Comparison of ENCODE assay signal across 9 cellular contexts in the genomic region with DNA sequence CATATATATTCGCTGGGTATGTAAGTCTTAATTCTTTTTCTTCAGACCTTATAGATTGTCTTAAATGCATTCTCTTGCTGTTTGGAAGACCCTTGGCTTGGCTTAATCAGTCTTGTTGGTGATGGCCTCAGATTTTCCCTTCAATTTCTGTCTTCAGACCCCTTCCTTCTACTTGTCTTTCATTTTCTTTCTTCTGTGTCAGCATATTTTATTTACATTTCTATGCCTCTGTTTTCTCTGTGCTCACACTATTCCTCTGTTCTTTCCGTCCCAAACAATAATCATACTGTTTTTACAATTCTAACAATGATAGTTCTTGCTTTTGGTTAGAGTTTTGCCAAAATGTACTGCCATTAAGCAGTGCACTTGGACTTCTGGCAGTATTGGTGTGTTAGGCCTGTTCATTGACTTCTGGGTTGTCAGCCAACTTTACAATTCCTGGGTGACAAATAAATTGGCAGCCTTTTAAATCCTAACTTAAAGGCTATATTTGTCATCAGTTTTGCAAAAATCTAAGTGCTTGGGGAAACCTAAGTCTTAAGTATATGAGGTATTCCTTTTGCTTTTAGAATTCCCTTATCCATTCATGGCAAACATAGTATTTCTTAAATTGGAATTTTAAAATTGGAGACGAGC. TPM values are rescaled to one million over a fixed set of nuclear protein-coding genes. Genes with fewer than 3 reads are reported as not detected.
A peak's percentile ranks its signal among the peaks of the same experiment; 100 is the strongest.
DNase-seq lines count a peak whose midpoint lies in the region; ATAC-seq and TF ChIP-seq lines count a peak whose summit lies in the region.
"Had no signal": no experiment of that assay in that cellular context is flagged by ENCODE, and none has a peak within 500 bp of the region (broad histone marks: within the 10 kb centered on the region; RNA-seq: fewer than 3 reads in every experiment).

No MANE protein-coding gene starts in this region.

- H3K9ac ChIP-seq in IMR-90 (ENCODE audit: low read depth, low read length), result no peak overlapping the region

- ATAC-seq in IMR-90 (ENCODE audit: low read depth) (peak; percentile 10), left lobe of liver (peak; percentile 34), upper lobe of left lung (ENCODE audit: low FRiP score in 2 of 2) (no peak), GM21786 (IDR thresholded peaks at IDR 0.05; ENCODE audit: unreplicated experiment) (no peak), GM21423 (IDR thresholded peaks at IDR 0.05; ENCODE audit: unreplicated experiment) (no peak)

- peak overlapping the region in 1 of 2 experiments; percentile 46; a peak in 2 of 4 replicates for H4K8ac ChIP-seq in IMR-90 (ENCODE audit: low read depth in 2 of 2, low read length in 2 of 2)

- no peak overlapping the region for H3K23ac ChIP-seq in IMR-90 (ENCODE audit: low read depth, low read length)

- H2AFZ ChIP-seq in IMR-90 (replicated peaks; ENCODE audit: low read length, poor library complexity), result no peak overlapping the region

- H4K5ac ChIP-seq in IMR-90 (ENCODE audit: low read depth, low read length), result peak overlapping the region; percentile 76; the same call in 1 of the 2 replicates

- H3K18ac ChIP-seq in IMR-90 (ENCODE audit: low read depth, low read length), result peak overlapping the region; percentile 56; the same call in 1 of the 2 replicates

- peak overlapping the region; percentile 38; the same call in 1 of the 2 replicates for H2BK120ac ChIP-seq in IMR-90 (ENCODE audit: low read depth, low read length)

- peaks cover 0 to 4% (median 0%) of the 10 kb centered on the region in 7 donors for H3K9me3 Mint-ChIP-seq in CD14-positive monocyte

- no peak overlapping the region for H3K4me3 Mint-ChIP-seq in CD14-positive monocyte

- CTCF ChIA-PET in IMR-90 (lab: Yijun Ruan, JAX), result interaction anchor here (1.4 to 2.0 kb wide), 4 partner anchors 107 to 187 kb away, joined by 5 to 16 read pairs (median 12); no protein-coding TSS in a partner anchor

- TSS peak; percentile 81 for BruUV-seq in IMR-90 (replicated peaks; lab: Mats Ljungman, UMichigan)

- intact Hi-C loops in IMR-90 (cut with micrococcal nuclease) (loop anchor here (1.0 to 10.0 kb wide), 5 partner anchors 107 to 525 kb away; no protein-coding TSS in a partner anchor), breast epithelium (cut with DNase I; ENCODE audit: low total_unique reads) (no loop called here), CD14-positive monocyte (cut with micrococcal nuclease) (no loop called here)

- H3K9me3 ChIP-seq in IMR-90 (ENCODE audit: control insufficient read depth, insufficient read depth, low read length) (no peaks in the 10 kb centered on the region), breast epithelium (no peaks in the 10 kb centered on the region), upper lobe of left lung (no peaks in the 10 kb centered on the region)

- peak overlapping the region; percentile 78; the same call in 1 of the 2 replicates for H3K4me2 ChIP-seq in IMR-90 (ENCODE audit: low read depth, low read length)

- no peak overlapping the region for H3K14ac ChIP-seq in IMR-90 (replicated peaks; ENCODE audit: low read depth, low read length)

- H2BK20ac ChIP-seq in IMR-90 (ENCODE audit: low read depth, low read length), result peak overlapping the region; percentile 58; the same call in 1 of the 2 replicates

- POLR2A ChIA-PET in IMR-90 (lab: Charles Lee; ENCODE audit: unreplicated experiment), result interaction anchor here (0.6 to 1.2 kb wide), 2 partner anchors 106 to 194 kb away, joined by 3 read pairs; no protein-coding TSS in a partner anchor

- peaks cover 2% of the 10 kb centered on the region; the same call in 1 of the 2 replicates for H3K9me1 ChIP-seq in IMR-90 (ENCODE audit: insufficient read depth, low read length)

- no peak overlapping the region for H2BK15ac ChIP-seq in IMR-90 (ENCODE audit: low read depth, low read length)

- no peak for TF ChIP-seq EP300 in upper lobe of left lung (IDR thresholded peaks at IDR 0.05)

- in situ Hi-C loops in IMR-90 (cut with MboI; ENCODE audit: low sequenced_read_pairs), result loop anchor here (5.0 to 25.0 kb wide), 5 partner anchors 105 to 1507 kb away; a partner anchor contains a TSS

- H3K4me3 ChIP-seq in IMR-90 (ENCODE audit: insufficient read depth, low read depth, low read length) (no peak overlapping the region), breast epithelium (no peak overlapping the region), upper lobe of left lung (no peak overlapping the region)

- peaks cover 14% of the 10 kb centered on the region for H3K4me1 Mint-ChIP-seq in CD14-positive monocyte

- H3K36me3 ChIP-seq in IMR-90 (ENCODE audit: control insufficient read depth, insufficient read depth, low read length) (no peaks in the 10 kb centered on the region), breast epithelium (no peaks in the 10 kb centered on the region), upper lobe of left lung (no peaks in the 10 kb centered on the region)

- no peak overlapping the region for H2AK9ac ChIP-seq in IMR-90 (replicated peaks; ENCODE audit: low read depth, low read length, poor library complexity)

- TF ChIP-seq RAD21 in IMR-90 (IDR thresholded peaks at IDR 0.05; ENCODE audit: low read length), result no peak; the same call in 1 of the 2 replicates

- peaks cover 15 to 27% of the 10 kb centered on the region in 2 experiments; a peak in 3 of 4 replicates for H3K79me1 ChIP-seq in IMR-90 (ENCODE audit: low read depth in 1 of 2, low read length in 2 of 2)

- H3K27ac Mint-ChIP-seq in CD14-positive monocyte, result peak overlapping the region in 1 of 7 donors; percentile 20

- H3K4me1 ChIP-seq in IMR-90 (ENCODE audit: control insufficient read depth, insufficient read depth, low read length) (peaks cover 6% of the 10 kb centered on the region), breast epithelium (no peaks in the 10 kb centered on the region), upper lobe of left lung (peaks cover 17 to 25% (median 19%) of the 10 kb centered on the region in 4 donors)

- TF ChIP-seq POLR2A in IMR-90 (IDR thresholded peaks at IDR 0.05; ENCODE audit: low read depth, low read length) (no peak), breast epithelium (IDR thresholded peaks at IDR 0.05) (no peak), upper lobe of left lung (IDR thresholded peaks at IDR 0.05) (no peak)

- no peak overlapping the region for H4K91ac ChIP-seq in IMR-90 (ENCODE audit: insufficient read depth, low read depth, low read length)

- H3K27me3 ChIP-seq in IMR-90 (ENCODE audit: control insufficient read depth, insufficient read depth, low read length), result no peaks in the 10 kb centered on the region
- no peaks in the 10 kb centered on the region for H3K27me3 ChIP-seq in breast epithelium
- H3K27me3 ChIP-seq in upper lobe of left lung, result no peaks in the 10 kb centered on the region

- no peak overlapping the region for H3K56ac ChIP-seq in IMR-90 (ENCODE audit: extremely low read depth, insufficient read depth, low read length)

- no peaks in the 10 kb centered on the region for H3K27me3 Mint-ChIP-seq in CD14-positive monocyte (ENCODE audit: low read depth in 3 of 3)

- peaks cover 5 to 6% of the 10 kb centered on the region in 2 donors for H3K36me3 Mint-ChIP-seq in CD14-positive monocyte

- H4K20me1 ChIP-seq in IMR-90 (ENCODE audit: insufficient read depth, low read length), result peaks cover 5% of the 10 kb centered on the region; the same call in 1 of the 2 replicates

- DNase-seq in IMR-90 (peak; percentile 31), breast epithelium (ENCODE audit: low spot score in 2 of 2) (no peak), left lobe of liver (ENCODE audit: low spot score) (no peak), upper lobe of left lung (no peak), CD14-positive monocyte (ENCODE audit: low spot score) (no peak)
- DNase-seq: activated CD8-positive, alpha-beta memory T cell treated with anti-CD3 and anti-CD28 coated beads, Interleukin-2, amount 50 U/mL, for 4 hours; effector CD8-positive, alpha-beta T cell had no signal

- WGBS in IMR-90 (ENCODE audit: extremely low coverage in 2 of 2, insufficient read length in 1 of 2), 2 experiments, result no CpG with 5 or more reads among the region's 3 CpGs
- 60 to 61% methylated on average over 3 of the region's 3 CpGs for WGBS in upper lobe of left lung, 2 donors

- H3K27ac ChIP-seq in IMR-90 (ENCODE audit: insufficient read depth, low read length) (no peak overlapping the region), breast epithelium (peak overlapping the region; percentile 1 to 58), upper lobe of left lung (peak overlapping the region; percentile 12 to 72 (median 49))

- dilution Hi-C loops in IMR-90 (cut with HindIII; ENCODE audit: low sequenced_read_pairs, unreplicated experiment), result no loop called here

- TF ChIP-seq CTCF in IMR-90 (conservative IDR thresholded peaks at IDR 0.05; ENCODE audit: low read depth, low read length) (no peak), breast epithelium (IDR thresholded peaks at IDR 0.05) (no peak), upper lobe of left lung (IDR thresholded peaks at IDR 0.05) (no peak), CD14-positive monocyte (IDR thresholded peaks at IDR 0.05) (no peak)

- peak overlapping the region; percentile 52; the same call in 1 of the 2 replicates for H3K4ac ChIP-seq in IMR-90 (ENCODE audit: low read depth, low read length)

- H2BK5ac ChIP-seq in IMR-90 (ENCODE audit: low read depth, low read length, poor library complexity, severe bottlenecking), result peak overlapping the region; percentile 44

- peak overlapping the region; percentile 41; the same call in 1 of the 2 replicates for H2AK5ac ChIP-seq in IMR-90 (ENCODE audit: low read depth, low read length)

TF ChIP-seq in IMR-90, 13 proteins besides CTCF, POLR2A, EP300 and RAD21:
- TF ChIP-seq BHLHE40 (IDR thresholded peaks at IDR 0.05; ENCODE audit: low read depth, low read length) (no peak), MAFK (IDR thresholded peaks at IDR 0.05; ENCODE audit: low read depth, low read length) (peak; percentile 89)

RNA-seq across cellular contexts. Expression of a gene that starts 8.0 kb away (rescaled TPM):
- total RNA-seq in IMR-90 (2012; rRNA removed), result 8.1 and 16.4 TPM in 2 replicates
- polyA plus RNA-seq in IMR-90 (2012; rRNA removed), result 2.4 and 3.3 TPM in 2 replicates
- polyA plus RNA-seq in IMR-90 (2012; cell fraction: cytosol; rRNA removed), result 0.23 and 0.57 TPM in 2 replicates
- 0.14 and 1.2 TPM in 2 replicates for polyA plus RNA-seq in IMR-90 (2012; cell fraction: nucleus; rRNA removed; ENCODE audit: low replicate concordance)
- 10 to 100 TPM; 16.8 to 32.8 (median 21.3) TPM for total RNA-seq in breast epithelium
- 3.4 TPM for total RNA-seq in left lobe of liver
- 10 to 100 TPM in 4 of 6 donors, 1 to 10 TPM in 2; 5.1 to 18.4 (median 12.3) TPM for total RNA-seq in upper lobe of left lung
- 1 to 10 TPM; 5.3 to 6.2 TPM for polyA plus RNA-seq in CD14-positive monocyte

Comparison
In these comparisons a context has a peak if more than half of its experiments do, and no peak if none do; other contexts are left out.
1. ATAC-seq: peak in IMR-90 (single experiment) and left lobe of liver (single experiment); none in upper lobe of left lung (0 of 2), GM21786 (single experiment) and GM21423 (single experiment).